Comparison of ENCODE assay signal across 10 cellular contexts in genomic region chr14:91381801-91382670, GRCh38. TPM values are rescaled to one million over a fixed set of nuclear protein-coding genes. Genes with fewer than 3 reads are reported as not detected.
DNase-seq lines count a peak whose midpoint lies in the region; FAIRE-seq and TF ChIP-seq lines count a peak whose summit lies in the region.
"Had no signal": no experiment of that assay in that cellular context is flagged by ENCODE, and none has a peak within 500 bp of the region (broad histone marks: within the 10 kb centered on the region; RNA-seq: fewer than 3 reads in every experiment).

No MANE protein-coding gene starts in this region.

- H3K9me3 Mint-ChIP-seq in IgD-negative memory B cell = no peaks in the 10 kb centered on the region
- no peaks in the 10 kb centered on the region for H3K9me3 Mint-ChIP-seq in activated T-helper 2 cell treated with anti-CD3 and anti-CD28 coated beads, Interferon-gamma antibody, Interleukin-2, Interleukin-4, amounts not matched to agents 10 μg/mL and 5 μg/mL and 100 μg/mL, durations not matched to agents 14 hours and 24 hours and 36 hours
- no peaks in the 10 kb centered on the region for H3K9me3 Mint-ChIP-seq in nephron

- H3K27me3 Mint-ChIP-seq in IgD-negative memory B cell (no peaks in the 10 kb centered on the region), nephron (ENCODE audit: low read depth) (peaks cover 19% of the 10 kb centered on the region)
- no peaks in the 10 kb centered on the region for H3K27me3 Mint-ChIP-seq in activated T-helper 2 cell treated with anti-CD3 and anti-CD28 coated beads, Interferon-gamma antibody, Interleukin-2, Interleukin-4, amounts not matched to agents 10 μg/mL and 5 μg/mL and 100 μg/mL, durations not matched to agents 14 hours and 24 hours and 36 hours (ENCODE audit: low read depth)

- TF ChIP-seq CTCF in nephron (IDR thresholded peaks at IDR 0.05; ENCODE audit: unreplicated experiment in 3 of 3) = no peak

- H3K4me3 Mint-ChIP-seq in IgD-negative memory B cell (peak overlapping the region in 3 of 4 donors; percentile 34 to 67 (median 58)), nephron (no peak overlapping the region)
- H3K4me3 Mint-ChIP-seq in activated T-helper 2 cell treated with anti-CD3 and anti-CD28 coated beads, Interferon-gamma antibody, Interleukin-2, Interleukin-4, amounts not matched to agents 10 μg/mL and 5 μg/mL and 100 μg/mL, durations not matched to agents 14 hours and 24 hours and 36 hours (ENCODE audit: low read depth) = no peak overlapping the region

- H3K4me1 Mint-ChIP-seq in IgD-negative memory B cell = peaks cover 55 to 86% (median 69%) of the 10 kb centered on the region in 3 donors
- H3K4me1 Mint-ChIP-seq in activated T-helper 2 cell treated with anti-CD3 and anti-CD28 coated beads, Interferon-gamma antibody, Interleukin-2, Interleukin-4, amounts not matched to agents 10 μg/mL and 5 μg/mL and 100 μg/mL, durations not matched to agents 14 hours and 24 hours and 36 hours (ENCODE audit: low read depth) = peaks cover 69% of the 10 kb centered on the region
- peaks cover 80% of the 10 kb centered on the region for H3K4me1 Mint-ChIP-seq in nephron

- intact Hi-C loops in activated T-helper 2 cell treated with anti-CD3 and anti-CD28 coated beads, Interferon-gamma antibody, Interleukin-2, Interleukin-4, amounts not matched to agents 10 μg/mL and 5 μg/mL and 100 μg/mL, durations not matched to agents 14 hours and 24 hours and 36 hours (cut with micrococcal nuclease) = loop anchor here (2.0 kb wide), 1 partner anchor 15 kb away; no protein-coding TSS in a partner anchor
- intact Hi-C loops in posterior vena cava (cut with DNase I) = no loop called here

- H3K36me3 Mint-ChIP-seq in IgD-negative memory B cell (peaks cover 7% of the 10 kb centered on the region), nephron (ENCODE audit: low read depth) (no peaks in the 10 kb centered on the region)
- H3K36me3 Mint-ChIP-seq in activated T-helper 2 cell treated with anti-CD3 and anti-CD28 coated beads, Interferon-gamma antibody, Interleukin-2, Interleukin-4, amounts not matched to agents 10 μg/mL and 5 μg/mL and 100 μg/mL, durations not matched to agents 14 hours and 24 hours and 36 hours (ENCODE audit: low read depth) = peaks cover 44% of the 10 kb centered on the region

- H3K27ac Mint-ChIP-seq in IgD-negative memory B cell (peak overlapping the region; percentile 58 to 91 (median 82)), nephron (peak overlapping the region; percentile 5 to 91 (median 53))
- H3K27ac Mint-ChIP-seq in activated T-helper 2 cell treated with anti-CD3 and anti-CD28 coated beads, Interferon-gamma antibody, Interleukin-2, Interleukin-4, amounts not matched to agents 10 μg/mL and 5 μg/mL and 100 μg/mL, durations not matched to agents 14 hours and 24 hours and 36 hours = peak overlapping the region; percentile 71

- FAIRE-seq in urothelium cell line (lab: Jason Lieb, UNC) = no peak

- DNase-seq in NCI-H748 (lab: John Stamatoyannopoulos, UW; ENCODE audit: unreplicated experiment) (peak; percentile 36), NCI-H748 treated with DMSO at 0.1 percent for 48 hours (lab: John Stamatoyannopoulos, UW) (no peak), anterior cingulate cortex (lab: John Stamatoyannopoulos, UW) (no peak), urothelium cell line (ENCODE audit: low spot score) (no peak), posterior vena cava (ENCODE audit: low spot score) (no peak)
- no peak for DNase-seq in activated T-helper 2 cell treated with anti-CD3 and anti-CD28 coated beads, Interferon-gamma antibody, Interleukin-2, Interleukin-4, amounts not matched to agents 10 μg/mL and 5 μg/mL and 100 μg/mL, durations not matched to agents 14 hours and 24 hours and 36 hours (ENCODE audit: low spot score)
- DNase-seq: 8988T; activated CD8-positive, alpha-beta memory T cell treated with anti-CD3 and anti-CD28 coated beads, Interleukin-2, amount 50 U/mL, for 4 hours had no signal

RNA-seq across cellular contexts. Expression of gene CCDC88C, which starts 35.6 kb away (rescaled TPM):
- polyA plus RNA-seq in IgD-negative memory B cell = 30.5 TPM
- 95.3 and 100 TPM in 2 replicates for total RNA-seq in activated T-helper 2 cell treated with anti-CD3 and anti-CD28 coated beads, Interferon-gamma antibody, Interleukin-2, Interleukin-4, amounts not matched to agents 10 μg/mL and 5 μg/mL and 100 μg/mL, durations not matched to agents 14 hours and 24 hours and 36 hours
- 10 to 100 TPM in 1 of 2 donors, 1 to 10 TPM in 1; 7.2 to 14.9 TPM for total RNA-seq in posterior vena cava

Comparison
In these comparisons a context has a peak if more than half of its experiments do, and no peak if none do; other contexts are left out.
1. H3K4me3 Mint-ChIP-seq: peak in IgD-negative memory B cell (3 of 4); none in activated T-helper 2 cell treated with anti-CD3 and anti-CD28 coated beads, Interferon-gamma antibody, Interleukin-2, Interleukin-4, amounts not matched to agents 10 μg/mL and 5 μg/mL and 100 μg/mL, durations not matched to agents 14 hours and 24 hours and 36 hours (single experiment) and nephron (0 of 3).
2. Peak in every context shown above with its lines, with median percentiles within 50 percentile points of each other: H3K27ac Mint-ChIP-seq.